8 cellular contexts compared by ENCODE assay signal in genomic region chr6:43171284-43172126, GRCh38. TPM values are rescaled to one million over a fixed set of nuclear protein-coding genes. Genes with fewer than 3 reads are reported as not detected.
A peak's percentile ranks its signal among the peaks of the same experiment; 100 is the strongest.
DNase-seq lines count a peak whose midpoint lies in the region; ATAC-seq and TF ChIP-seq lines count a peak whose summit lies in the region.

No MANE protein-coding gene starts in this region.

- peak; percentile 7 for DNase-seq in EH (ENCODE audit: low read depth)
- DNase-seq in HK-2 (ENCODE audit: unreplicated experiment), result peak; percentile 41
- peak; percentile 50 to 59 for DNase-seq in activated T-cell treated with anti-CD3 and anti-CD28 coated beads, Interleukin-2, amount 50 U/mL, for 72 hours
- peak in 1 of 2 donors; percentile 47 for DNase-seq in foreskin fibroblast
- peak; percentile 12 for DNase-seq in putamen (ENCODE audit: low spot score)
- no peak for DNase-seq in pons (ENCODE audit: low spot score)
- DNase-seq in cerebellar cortex (ENCODE audit: low spot score), result no peak

- H3K4me3 Mint-ChIP-seq in activated T-cell treated with anti-CD3 and anti-CD28 coated beads, Interleukin-2, amount 50 U/mL, for 72 hours, result peak overlapping the region; percentile 94 to 96

- peak overlapping the region; percentile 79 for H3K27ac Mint-ChIP-seq in activated T-cell treated with anti-CD3 and anti-CD28 coated beads, Interleukin-2, amount 50 U/mL, for 72 hours

- H3K36me3 Mint-ChIP-seq in activated T-cell treated with anti-CD3 and anti-CD28 coated beads, Interleukin-2, amount 50 U/mL, for 72 hours (ENCODE audit: insufficient read depth in 2 of 2), result peaks cover 9 to 19% of the 10 kb centered on the region in 2 donors

- peaks cover 49% of the 10 kb centered on the region for H3K4me1 Mint-ChIP-seq in activated T-cell treated with anti-CD3 and anti-CD28 coated beads, Interleukin-2, amount 50 U/mL, for 72 hours (ENCODE audit: low read depth)

- TF ChIP-seq CTCF in foreskin fibroblast (IDR thresholded peaks at IDR 0.05; ENCODE audit: low read depth, low read length), result peak; percentile 22

- ATAC-seq in GM19468 (IDR thresholded peaks at IDR 0.05; ENCODE audit: extremely low read depth, unreplicated experiment), result peak; percentile 11
- peak; percentile 2 for ATAC-seq in activated T-cell treated with anti-CD3 and anti-CD28 coated beads, Interleukin-2, amount 50 U/mL, for 72 hours (replicated peaks in 1 of 2)

- H3K4me3 ChIP-seq in foreskin fibroblast (ENCODE audit: low read depth in 1 of 2, low read length in 2 of 2), result peak overlapping the region; percentile 79 to 98

- H3K9me3 Mint-ChIP-seq in activated T-cell treated with anti-CD3 and anti-CD28 coated beads, Interleukin-2, amount 50 U/mL, for 72 hours, result no peaks in the 10 kb centered on the region

- H3K27me3 Mint-ChIP-seq in activated T-cell treated with anti-CD3 and anti-CD28 coated beads, Interleukin-2, amount 50 U/mL, for 72 hours (ENCODE audit: low read depth), result no peaks in the 10 kb centered on the region

RNA-seq across cellular contexts. Expression of gene SRF, which starts 0.4 kb away (rescaled TPM):
- 10 to 100 TPM; 44.2 to 46.1 TPM for total RNA-seq in activated T-cell treated with anti-CD3 and anti-CD28 coated beads, Interleukin-2, amount 50 U/mL, for 72 hours

RNA-seq across cellular contexts. Expression of gene CUL9, which starts 10.5 kb away (rescaled TPM):
- 10 to 100 TPM; 60.7 to 62.0 TPM for total RNA-seq in activated T-cell treated with anti-CD3 and anti-CD28 coated beads, Interleukin-2, amount 50 U/mL, for 72 hours

RNA-seq across cellular contexts. Expression of gene DNPH1, which starts 57.8 kb away (rescaled TPM):
- 10 to 100 TPM; 38.3 to 42.3 TPM for total RNA-seq in activated T-cell treated with anti-CD3 and anti-CD28 coated beads, Interleukin-2, amount 50 U/mL, for 72 hours

Comparison
In these comparisons a context has a peak if more than half of its experiments do, and no peak if none do; other contexts are left out.
1. DNase-seq: peak in EH (single experiment), HK-2 (single experiment), activated T-cell treated with anti-CD3 and anti-CD28 coated beads, Interleukin-2, amount 50 U/mL, for 72 hours (2 of 2) and putamen (single experiment); none in pons (single experiment) and cerebellar cortex (single experiment).